Comparison of ENCODE assay signal across 2 cellular contexts in genomic region chr9:131869312-131869711, GRCh38.
TF ChIP-seq lines count a peak whose summit lies in the region.

No MANE protein-coding gene starts in this region.

TF ChIP-seq in HEK293, 187 proteins besides CTCF, POLR2A, EP300 and RAD21 (continued from another document):
- peak; percentile 53; the same call in 1 of the 2 replicates for TF ChIP-seq ZNF664 (tag by site-specific recombination; IDR thresholded peaks at IDR 0.05)
- no peak for TF ChIP-seq MZF1 (tag by site-specific recombination; IDR thresholded peaks at IDR 0.05; ENCODE audit: borderline replicate concordance)
- no peak for TF ChIP-seq ZNF639 (tag by site-specific recombination; IDR thresholded peaks at IDR 0.05)
- peak; percentile 29; the same call in 1 of the 2 replicates for TF ChIP-seq ZIC2 (tag by site-specific recombination; IDR thresholded peaks at IDR 0.05)
- TF ChIP-seq TCF7L2 (IDR thresholded peaks at IDR 0.05; ENCODE audit: borderline replicate concordance, low read depth, low read length) = peak; percentile 89
- no peak for TF ChIP-seq ZNF202 (tag by site-specific recombination; IDR thresholded peaks at IDR 0.05; ENCODE audit: borderline replicate concordance)
- 0 out of 2 replicates have a peak, but pooled peaks have one; percentile 18 for TF ChIP-seq ZBTB8A (tag by site-specific recombination; IDR thresholded peaks at IDR 0.05)
- TF ChIP-seq EGR2 (tag by site-specific recombination; IDR thresholded peaks at IDR 0.05; ENCODE audit: low read depth) = 0 out of 2 replicates have a peak, but pooled peaks have one; percentile 19
- no peak for TF ChIP-seq ZNF211 (tag by site-specific recombination; IDR thresholded peaks at IDR 0.05; ENCODE audit: low read depth)

TF ChIP-seq in SK-N-SH treated with all-trans-retinoic acid at 6 μM for 48 hours, 23 proteins besides CTCF, POLR2A, EP300 and RAD21:
- no peak for TF ChIP-seq PPARA (CRISPR knock-in tag; IDR thresholded peaks at IDR 0.05; ENCODE audit: borderline replicate concordance)
- no peak for TF ChIP-seq BACH2 (CRISPR knock-in tag; IDR thresholded peaks at IDR 0.05; ENCODE audit: borderline replicate concordance)
- TF ChIP-seq TCF4 (CRISPR knock-in tag; IDR thresholded peaks at IDR 0.05; ENCODE audit: borderline replicate concordance) = no peak
- peak; percentile 55; the same call in 1 of the 2 replicates for TF ChIP-seq ZNF70 (CRISPR knock-in tag; IDR thresholded peaks at IDR 0.05)
- TF ChIP-seq ZNF565 (CRISPR knock-in tag; conservative IDR thresholded peaks at IDR 0.05; ENCODE audit: low read depth) = no peak
TF ChIP-seq in SK-N-SH treated with all-trans-retinoic acid at 6 μM for 48 hours: peak in this region for 1.
